In genomic region chr4:125975861-125976397, GRCh38 we compare ENCODE assay signal across 1 cellular context.
TF ChIP-seq lines count a peak whose summit lies in the region.

No MANE protein-coding gene starts in this region.

TF ChIP-seq in IMR-90, 13 proteins besides CTCF, POLR2A, EP300 and RAD21 (continued from another document):
- TF ChIP-seq RFX5 (IDR thresholded peaks at IDR 0.05; ENCODE audit: low read depth, low read length) (no peak), RCOR1 (IDR thresholded peaks at IDR 0.05; ENCODE audit: insufficient replicate concordance, low read length) (no peak), BHLHE40 (IDR thresholded peaks at IDR 0.05; ENCODE audit: low read depth, low read length) (no peak)
